11 cellular contexts compared by ENCODE assay signal in genomic region chr3:72655151-72655551, GRCh38.
A peak's percentile ranks its signal among the peaks of the same experiment; 100 is the strongest.
DNase-seq lines count a peak whose midpoint lies in the region; TF ChIP-seq lines count a peak whose summit lies in the region.
"Had no signal": no experiment of that assay in that cellular context is flagged by ENCODE, and none has a peak within 500 bp of the region (broad histone marks: within the 10 kb centered on the region; RNA-seq: fewer than 3 reads in every experiment).

No MANE protein-coding gene starts in this region.

- H3K9ac ChIP-seq in neural cell (ENCODE audit: low read length), result no peak overlapping the region

- H3K27ac ChIP-seq in neural cell (ENCODE audit: low read length), result no peak overlapping the region
- H3K27ac ChIP-seq in vagina, result no peak overlapping the region
- H3K27ac ChIP-seq: 22Rv1, neutrophil had no signal

- H4K20me1 ChIP-seq in neural cell (ENCODE audit: insufficient read depth), result no peaks in the 10 kb centered on the region

- TF ChIP-seq CTCF in fibroblast of the aortic adventitia (IDR thresholded peaks at IDR 0.05; ENCODE audit: insufficient read depth, low read length) (no peak), neural cell (IDR thresholded peaks at IDR 0.05; ENCODE audit: poor library complexity, severe bottlenecking) (no peak), vagina (IDR thresholded peaks at IDR 0.05) (no peak)

- H2AFZ ChIP-seq in neural cell (ENCODE audit: low read depth, low read length), result no peak overlapping the region

- H3K4me3 ChIP-seq in fibroblast of the aortic adventitia (ENCODE audit: low read depth, low read length) (no peak overlapping the region), neural cell (ENCODE audit: low read length) (peak overlapping the region; percentile 41), vagina (peak overlapping the region; percentile 7 to 35)

- H3K27me3 ChIP-seq in neural cell (ENCODE audit: insufficient read depth, low read depth, low read length) (no peaks in the 10 kb centered on the region), vagina (no peaks in the 10 kb centered on the region)

- H3K79me2 ChIP-seq in neural cell (replicated peaks; ENCODE audit: insufficient read depth, low read length), result no peaks in the 10 kb centered on the region

- TF ChIP-seq EP300 in neural cell (conservative IDR thresholded peaks at IDR 0.05; ENCODE audit: poor library complexity, severe bottlenecking), result no peak

- H3K9me3 ChIP-seq in neural cell (ENCODE audit: low read length) (no peaks in the 10 kb centered on the region), vagina (no peaks in the 10 kb centered on the region)
- H3K9me3 ChIP-seq: neutrophil had no signal

- H3F3A ChIP-seq in neural cell (ENCODE audit: insufficient read depth, low read length, poor library complexity, severe bottlenecking), result no peaks in the 10 kb centered on the region

- no peak overlapping the region for H3K4me2 ChIP-seq in neural cell (ENCODE audit: low read length)

- no peak for TF ChIP-seq POLR2A in vagina (IDR thresholded peaks at IDR 0.05)

- peak; percentile 53 for DNase-seq in DMS 273 (lab: John Stamatoyannopoulos, UW; ENCODE audit: unreplicated experiment)
- DNase-seq in DMS 273 treated with DMSO at 0.1 percent for 48 hours (lab: John Stamatoyannopoulos, UW), result no peak
- peak; percentile 40 for DNase-seq in fibroblast of the aortic adventitia (ENCODE audit: low read depth)
- DNase-seq in vagina (ENCODE audit: extremely low spot score in 2 of 2), result no peak
- DNase-seq in stimulated activated CD4-positive, alpha-beta T cell treated with anti-CD3 and anti-CD28 coated beads, Interleukin-2, amount 100 ng/mL, for 24 hours, result no peak
- no peak for DNase-seq in OCI-M1 (lab: John Stamatoyannopoulos, UW)
- DNase-seq in HCEC 1CT, result no peak
- DNase-seq: activated B cell treated with CpG ODN at 0.5 μM for 24 hours had no signal

- TF ChIP-seq RAD21 in neural cell (conservative IDR thresholded peaks at IDR 0.05), result no peak

- intact Hi-C loops in vagina (cut with DNase I), result no loop called here

- H3K4me1 ChIP-seq in vagina, result peaks cover 12% of the 10 kb centered on the region

- H3K36me3 ChIP-seq in neural cell (ENCODE audit: insufficient read depth, low read length), result no peaks in the 10 kb centered on the region
- no peaks in the 10 kb centered on the region for H3K36me3 ChIP-seq in vagina
- H3K36me3 ChIP-seq: neutrophil had no signal

- no peaks in the 10 kb centered on the region for H3K9me2 ChIP-seq in neural cell (ENCODE audit: insufficient read depth, low read length)

TF ChIP-seq in neural cell, 6 proteins besides CTCF, POLR2A, EP300 and RAD21:
- TF ChIP-seq REST (IDR thresholded peaks at IDR 0.05; ENCODE audit: borderline replicate concordance) (no peak), MXI1 (conservative IDR thresholded peaks at IDR 0.05; ENCODE audit: poor library complexity, severe bottlenecking) (no peak), TAF1 (IDR thresholded peaks at IDR 0.05; ENCODE audit: low read depth) (no peak), EZH2 (IDR thresholded peaks at IDR 0.05; ENCODE audit: borderline replicate concordance, insufficient read depth, low read length, poor library complexity, severe bottlenecking) (no peak), SMC3 (conservative IDR thresholded peaks at IDR 0.05; ENCODE audit: poor library complexity) (no peak), POLR2AphosphoS5 (IDR thresholded peaks at IDR 0.05) (no peak)

Comparison
In these comparisons a context has a peak if more than half of its experiments do, and no peak if none do; other contexts are left out.
1. DNase-seq: peak in DMS 273 (single experiment) and fibroblast of the aortic adventitia (single experiment); none in DMS 273 treated with DMSO at 0.1 percent for 48 hours (single experiment), vagina (0 of 2), stimulated activated CD4-positive, alpha-beta T cell treated with anti-CD3 and anti-CD28 coated beads, Interleukin-2, amount 100 ng/mL, for 24 hours (0 of 2), OCI-M1 (single experiment) and HCEC 1CT (single experiment).